In genomic region chr16:15856901-15857778, GRCh38 we compare ENCODE assay signal across 8 cellular contexts. TPM values are rescaled to one million over a fixed set of nuclear protein-coding genes. Genes with fewer than 3 reads are reported as not detected.
DNase-seq lines count a peak whose midpoint lies in the region; TF ChIP-seq lines count a peak whose summit lies in the region.

TSS of gene MYH11 (minus strand) at chr16:15857028. CDS start at chr16:15838252, 18,776 bp downstream.

- H3K4me1 ChIP-seq in BE2C (no peaks in the 10 kb centered on the region), NT2/D1 (ENCODE audit: insufficient read depth, insufficient read length) (peaks cover 2% of the 10 kb centered on the region)

- H3K79me2 ChIP-seq in neural cell (replicated peaks; ENCODE audit: insufficient read depth, low read length) = no peaks in the 10 kb centered on the region

- H3K36me3 ChIP-seq in BE2C (no peaks in the 10 kb centered on the region), NT2/D1 (ENCODE audit: insufficient read depth, insufficient read length, low read length) (no peaks in the 10 kb centered on the region), neural cell (ENCODE audit: insufficient read depth, low read length) (no peaks in the 10 kb centered on the region)

- H3K27me3 ChIP-seq in BE2C (peaks cover 55% of the 10 kb centered on the region), NT2/D1 (ENCODE audit: insufficient read depth, insufficient read length) (peaks cover 50% of the 10 kb centered on the region), neural cell (ENCODE audit: insufficient read depth, low read depth, low read length) (peaks cover 54% of the 10 kb centered on the region)

- TF ChIP-seq CTCF in BE2C (IDR thresholded peaks at IDR 0.05; ENCODE audit: low read depth, low read length) (no peak), epithelial cell of proximal tubule (conservative IDR thresholded peaks at IDR 0.05; ENCODE audit: low read depth, low read length) (no peak), neural cell (IDR thresholded peaks at IDR 0.05; ENCODE audit: poor library complexity, severe bottlenecking) (no peak)

- H4K20me1 ChIP-seq in neural cell (ENCODE audit: insufficient read depth) = no peaks in the 10 kb centered on the region

- H3K4me2 ChIP-seq in neural cell (ENCODE audit: low read length) = peak within 1 kb of the TSS; percentile 51

- H3K9me3 ChIP-seq in BE2C (no peaks in the 10 kb centered on the region), NT2/D1 (ENCODE audit: insufficient read depth, low read length) (no peaks in the 10 kb centered on the region), neural cell (ENCODE audit: low read length) (no peaks in the 10 kb centered on the region)

- H3K9ac ChIP-seq in NT2/D1 (ENCODE audit: insufficient read length, low read depth) (peak within 1 kb of the TSS; percentile 57), neural cell (ENCODE audit: low read length) (peak within 1 kb of the TSS; percentile 12)

- no peak within 1 kb of the TSS for H2AFZ ChIP-seq in neural cell (ENCODE audit: low read depth, low read length)

- H3F3A ChIP-seq in neural cell (ENCODE audit: insufficient read depth, low read length, poor library complexity, severe bottlenecking) = no peaks in the 10 kb centered on the region

- H3K4me3 ChIP-seq in BE2C (ENCODE audit: low read depth, low read length) (peak within 1 kb of the TSS; percentile 43), NT2/D1 (ENCODE audit: insufficient read length, low read depth) (peak within 1 kb of the TSS; percentile 49), epithelial cell of proximal tubule (ENCODE audit: low read depth, low read length) (peak within 1 kb of the TSS; percentile 6), neural cell (ENCODE audit: low read length) (peak within 1 kb of the TSS; percentile 66)

- no peaks in the 10 kb centered on the region for H3K9me2 ChIP-seq in neural cell (ENCODE audit: insufficient read depth, low read length)

- H3K27ac ChIP-seq in neural cell (ENCODE audit: low read length) = no peak within 1 kb of the TSS

- no peak for TF ChIP-seq RAD21 in neural cell (conservative IDR thresholded peaks at IDR 0.05)

- no peak for TF ChIP-seq EP300 in neural cell (conservative IDR thresholded peaks at IDR 0.05; ENCODE audit: poor library complexity, severe bottlenecking)

- DNase-seq in BE2C = no peak
- peak; percentile 25 for DNase-seq in NT2/D1 (ENCODE audit: low read depth, low spot score)
- DNase-seq in epithelial cell of proximal tubule (ENCODE audit: low read depth) = no peak
- DNase-seq in cortex of kidney (lab: John Stamatoyannopoulos, UW) = no peak
- DNase-seq in activated CD4-positive, alpha-beta T cell treated with anti-CD3 and anti-CD28 coated beads for 4 hours = no peak
- no peak for DNase-seq in glomerular visceral epithelial cell (ENCODE audit: extremely low spot score)
- no peak for DNase-seq in NCI-H187 (lab: John Stamatoyannopoulos, UW)

TF ChIP-seq in neural cell, 6 proteins besides CTCF, POLR2A, EP300 and RAD21:
- TF ChIP-seq POLR2AphosphoS5 (IDR thresholded peaks at IDR 0.05) (no peak), EZH2 (IDR thresholded peaks at IDR 0.05; ENCODE audit: borderline replicate concordance, insufficient read depth, low read length, poor library complexity, severe bottlenecking) (peak; percentile 38)

RNA-seq across cellular contexts. Expression of gene MYH11, which starts in this region (rescaled TPM):
- 1.1 TPM for polyA plus RNA-seq in BE2C (2012; ENCODE audit: insufficient read depth, insufficient read length, low read depth)
- total RNA-seq in epithelial cell of proximal tubule = not detected in 2 replicates
- polyA plus RNA-seq in neural cell = not detected in 2 replicates
- not detected in 2 replicates for polyA minus RNA-seq in neural cell

Comparison
In these comparisons a context has a peak if more than half of its experiments do, and no peak if none do; other contexts are left out.
1. H3K4me3 ChIP-seq: peak in every context shown above with its lines; median percentile 66 in neural cell; 49 in NT2/D1; 43 in BE2C; 6 in epithelial cell of proximal tubule.